Comparison of ENCODE assay signal across 7 cellular contexts in the genomic region with DNA sequence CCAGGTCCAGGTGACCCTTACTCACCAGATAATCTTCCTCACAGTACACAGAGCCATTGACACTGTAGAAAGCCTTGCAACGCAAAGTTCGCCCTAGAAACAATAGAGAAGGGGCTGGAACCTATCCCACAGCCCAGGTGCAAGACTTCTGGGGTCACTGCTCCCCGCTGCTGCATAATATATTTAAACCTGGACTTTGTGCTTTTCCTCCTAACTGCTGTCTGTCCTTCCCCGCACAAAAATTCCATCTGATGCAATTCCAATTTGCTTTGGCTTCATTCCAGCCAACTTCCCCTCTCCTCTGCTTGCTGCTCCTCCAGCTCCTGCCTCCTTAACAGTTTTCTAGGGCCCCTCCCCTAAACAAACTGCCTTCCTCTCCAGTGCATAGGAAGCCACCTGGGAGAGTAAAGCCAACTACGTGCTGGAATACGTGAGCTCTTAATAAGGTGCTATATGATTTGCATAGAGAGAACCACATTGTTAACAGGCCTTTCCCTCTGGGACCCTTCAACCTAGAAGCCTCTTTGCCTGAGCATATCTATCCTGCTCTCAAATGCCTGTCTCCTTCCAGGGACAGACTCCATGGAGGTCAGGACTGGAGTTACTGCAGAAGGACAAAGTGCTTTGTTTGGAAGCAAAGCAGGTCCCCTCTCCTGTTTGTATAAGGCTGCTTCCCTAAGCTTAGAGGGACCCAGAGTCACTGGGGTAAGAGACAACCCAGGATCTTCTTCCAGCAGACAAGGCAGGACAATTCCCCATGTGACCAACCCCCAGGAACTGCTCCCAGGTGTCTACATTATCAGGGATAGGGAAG. TPM values are rescaled to one million over a fixed set of nuclear protein-coding genes. Genes with fewer than 3 reads are reported as not detected.
A peak's percentile ranks its signal among the peaks of the same experiment; 100 is the strongest.
DNase-seq lines count a peak whose midpoint lies in the region; ATAC-seq, FAIRE-seq and TF ChIP-seq lines count a peak whose summit lies in the region.
"Had no signal": no experiment of that assay in that cellular context is flagged by ENCODE, and none has a peak within 500 bp of the region (broad histone marks: within the 10 kb centered on the region; RNA-seq: fewer than 3 reads in every experiment).

No MANE protein-coding gene starts in this region.

- H3K27ac ChIP-seq in GM12878 (ENCODE audit: control insufficient read depth, insufficient read depth): no peak overlapping the region
- H3K27ac ChIP-seq in neural cell (ENCODE audit: low read length): no peak overlapping the region

- WGBS in GM12878 (ENCODE audit: insufficient coverage, insufficient replicate concordance, low lambda C conversion rate, missing lambda C conversion rate): 51% methylated on average over 6 of the region's 6 CpGs

- H3K9me3 ChIP-seq in GM12878 (replicated peaks; ENCODE audit: control insufficient read depth, insufficient read depth, low read length): no peaks in the 10 kb centered on the region
- H3K9me3 ChIP-seq in neural cell (ENCODE audit: low read length): no peaks in the 10 kb centered on the region

- CTCF ChIA-PET in GM12878 (lab: Yijun Ruan, JAX): interaction anchor here (0.9 to 13.2 kb wide), 21 partner anchors 9 to 406 kb away, joined by 3 to 370 read pairs (median 6); a partner anchor contains a TSS

- DNase-seq in HS-27A (ENCODE audit: low read depth) (peak; percentile 85), GM12878 (ENCODE audit: low read depth, low spot score) (no peak), NOMO-1 treated with dmso at 0.1 percent for 144 hours (lab: John Stamatoyannopoulos, UW; ENCODE audit: unreplicated experiment) (no peak)
- DNase-seq: GOT3 had no signal

- SMC1A ChIA-PET in GM12878 (lab: Charles Lee; ENCODE audit: uncharacterized antibody, unreplicated experiment): interaction anchor here (0.6 to 4.2 kb wide), 15 partner anchors 8 to 407 kb away, joined by 3 to 34 read pairs (median 4); a partner anchor contains a TSS

- no peak overlapping the region for H3K4me2 ChIP-seq in GM12878 (ENCODE audit: control insufficient read depth, insufficient read depth)
- no peak overlapping the region for H3K4me2 ChIP-seq in neural cell (ENCODE audit: low read length)

- H3K27me3 ChIP-seq in GM12878 (replicated peaks in 1 of 2; ENCODE audit: control insufficient read depth in 2 of 2, insufficient read depth in 2 of 2, low read length in 1 of 2): peaks cover 1 to 12% of the 10 kb centered on the region in 2 experiments
- peaks cover 19% of the 10 kb centered on the region for H3K27me3 ChIP-seq in neural cell (ENCODE audit: insufficient read depth, low read depth, low read length)

- H3K4me3 ChIP-seq in GM12878 (no peak overlapping the region), neural cell (ENCODE audit: low read length) (no peak overlapping the region)

- H3F3A ChIP-seq in neural cell (ENCODE audit: insufficient read depth, low read length, poor library complexity, severe bottlenecking): no peaks in the 10 kb centered on the region

- H3K9ac ChIP-seq in GM12878 (ENCODE audit: control insufficient read depth, insufficient read depth, low read length) (no peak overlapping the region), neural cell (ENCODE audit: low read length) (no peak overlapping the region)

- POLR2A ChIA-PET in GM12878 (lab: Charles Lee): interaction anchor here (0.6 to 1.6 kb wide), 10 partner anchors 10 to 106 kb away, joined by 3 to 9 read pairs (median 6); a partner anchor contains a TSS

- intact Hi-C loops in GM12878 (cut with micrococcal nuclease; ENCODE audit: unreplicated experiment): no loop called here

- TF ChIP-seq CTCF in GM12878 (IDR thresholded peaks at IDR 0.05 in 2 of 3, conservative IDR thresholded peaks at IDR 0.05 in 1 of 3; ENCODE audit: control insufficient read depth in 2 of 3, extremely low read depth in 1 of 3, insufficient read depth in 1 of 3, low read depth in 3 of 3, low read length in 3 of 3) (no peak), neural cell (IDR thresholded peaks at IDR 0.05; ENCODE audit: poor library complexity, severe bottlenecking) (no peak)

- no peak for TF ChIP-seq POLR2A in GM12878 (IDR thresholded peaks at IDR 0.05; ENCODE audit: low read depth, low read length)

- FAIRE-seq in GM12878 (lab: Jason Lieb, UNC): no peak

- in situ Hi-C loops in GM12878 (cut with MboI): no loop called here

- RAD21 ChIA-PET in GM12878 (lab: Charles Lee; ENCODE audit: unreplicated experiment): interaction anchor here (0.7 to 8.8 kb wide), 11 partner anchors 9 to 154 kb away, joined by 3 to 110 read pairs (median 5); a partner anchor contains a TSS

- H3K4me1 ChIP-seq in GM12878 (ENCODE audit: control insufficient read depth, insufficient read depth, low read length): no peaks in the 10 kb centered on the region

- no TSS peak for BruUV-seq in GM12878 (replicated peaks; lab: Mats Ljungman, UMichigan)

- H4K20me1 ChIP-seq in GM12878 (ENCODE audit: control insufficient read depth, insufficient read depth) (no peaks in the 10 kb centered on the region), neural cell (ENCODE audit: insufficient read depth) (no peaks in the 10 kb centered on the region)

- H2AFZ ChIP-seq in GM12878 (ENCODE audit: control insufficient read depth, low read depth, low read length): no peak overlapping the region
- peak overlapping the region; percentile 9 for H2AFZ ChIP-seq in neural cell (ENCODE audit: low read depth, low read length)

- ATAC-seq in GM12878: peak; percentile 24; the same call in 1 of the 3 replicates
- no peak for ATAC-seq in HG03520 (IDR thresholded peaks at IDR 0.05; ENCODE audit: unreplicated experiment)
- ATAC-seq in HG02981 (IDR thresholded peaks at IDR 0.05; ENCODE audit: unreplicated experiment): no peak

- TF ChIP-seq EP300 in GM12878 (IDR thresholded peaks at IDR 0.05; ENCODE audit: borderline replicate concordance in 1 of 2, control insufficient read depth in 1 of 2, low read depth in 2 of 2, low read length in 2 of 2): 0 out of 4 replicates have a peak, but pooled peaks of 1 of the 2 experiments have one; percentile 15
- TF ChIP-seq EP300 in neural cell (conservative IDR thresholded peaks at IDR 0.05; ENCODE audit: poor library complexity, severe bottlenecking): no peak

- H3K9me2 ChIP-seq in neural cell (ENCODE audit: insufficient read depth, low read length): no peaks in the 10 kb centered on the region

- H3K36me3 ChIP-seq in GM12878 (ENCODE audit: control insufficient read depth in 2 of 2, insufficient read depth in 2 of 2, low read length in 1 of 2): no peaks in the 10 kb centered on the region
- no peaks in the 10 kb centered on the region for H3K36me3 ChIP-seq in neural cell (ENCODE audit: insufficient read depth, low read length)

- TF ChIP-seq RAD21 in GM12878 (IDR thresholded peaks at IDR 0.05; ENCODE audit: insufficient read depth, low read depth, low read length) (no peak), neural cell (conservative IDR thresholded peaks at IDR 0.05) (no peak)

- H3K79me2 ChIP-seq in GM12878 (ENCODE audit: control insufficient read depth, insufficient read depth, low read length) (no peaks in the 10 kb centered on the region), neural cell (replicated peaks; ENCODE audit: insufficient read depth, low read length) (peaks cover 25% of the 10 kb centered on the region)

RNA-seq across cellular contexts. Expression of a gene that starts 5.5 kb away (rescaled TPM):
- 4.7 and 5.9 TPM in 2 replicates for total RNA-seq in GM12878 (2013; cell fraction: nucleolus; rRNA removed)
- total RNA-seq in GM12878 (2014; rRNA removed): 0.49 and 0.51 TPM in 2 replicates
- 0.18 and 0.36 TPM in 2 replicates for total RNA-seq in GM12878 (2014; rRNA removed; fragmentation: Illumina TruSeq; extraction: Trizol)
- 0.43 and 0.90 TPM in 2 replicates for total RNA-seq in GM12878 (2021)
- polyA plus RNA-seq in GM12878 (2011; ENCODE audit: low read depth): 0.58 TPM
- polyA plus RNA-seq in GM12878 (2011; rRNA removed): 18.1 and 23.6 TPM in 2 replicates
- 13.6 and 22.2 TPM in 2 replicates for polyA plus RNA-seq in GM12878 (2011; cell fraction: cytosol; rRNA removed)
- polyA plus RNA-seq in GM12878 (2011; cell fraction: nucleus; rRNA removed): 9.8 and 20.8 TPM in 2 replicates
- polyA plus RNA-seq in GM12878 (2012): 0.80 and 0.89 TPM in 2 replicates
- polyA plus RNA-seq in GM12878 (2014; fragmentation: Illumina TruSeq; extraction: Trizol): 0.16 and 0.87 TPM in 2 replicates
- polyA plus RNA-seq in GM12878 (2014; fragmentation: Nextera tagmentation; extraction: Ambion mirVana): under 1 TPM; 0.03 to 0.04 TPM
- 0.32 and 0.90 TPM in 2 replicates for polyA plus RNA-seq in GM12878 (2014; rRNA removed)
- polyA plus RNA-seq in GM12878 (2016; fragmentation: Nextera tagmentation; extraction: Ambion mirVana): under 1 TPM in 1 of 2 experiments, not detected in 1; 0.15 TPM
- polyA minus RNA-seq in GM12878 (2011; rRNA and poly(A)+ RNA removed): 22.8 and 45.9 TPM in 2 replicates
- 6.5 and 7.0 TPM in 2 replicates for polyA minus RNA-seq in GM12878 (2011; cell fraction: cytosol; rRNA and poly(A)+ RNA removed)
- polyA minus RNA-seq in GM12878 (2011; cell fraction: nucleus; rRNA and poly(A)+ RNA removed): 6.2 and 8.2 TPM in 2 replicates
- polyA plus RNA-seq in neural cell: 0.52 and 1.9 TPM in 2 replicates
- 1.5 and 1.9 TPM in 2 replicates for polyA minus RNA-seq in neural cell

RNA-seq across cellular contexts. Expression of a gene that starts 19.9 kb away (rescaled TPM):
- total RNA-seq in GM12878 (2013; cell fraction: nucleolus; rRNA removed): 46.0 and 58.5 TPM in 2 replicates
- 71.8 and 84.5 TPM in 2 replicates for total RNA-seq in GM12878 (2014; rRNA removed)
- total RNA-seq in GM12878 (2014; rRNA removed; fragmentation: Illumina TruSeq; extraction: Trizol): 57.1 and 59.5 TPM in 2 replicates
- 58.8 and 60.4 TPM in 2 replicates for total RNA-seq in GM12878 (2021)
- 32.7 TPM for polyA plus RNA-seq in GM12878 (2011; ENCODE audit: low read depth)
- polyA plus RNA-seq in GM12878 (2011; rRNA removed): 77.0 and 98.3 TPM in 2 replicates
- 60.2 and 60.8 TPM in 2 replicates for polyA plus RNA-seq in GM12878 (2011; cell fraction: cytosol; rRNA removed)
- polyA plus RNA-seq in GM12878 (2011; cell fraction: nucleus; rRNA removed): 62.2 and 82.8 TPM in 2 replicates
- 41.9 and 54.9 TPM in 2 replicates for polyA plus RNA-seq in GM12878 (2012)
- 51.8 and 73.5 TPM in 2 replicates for polyA plus RNA-seq in GM12878 (2014; fragmentation: Illumina TruSeq; extraction: Trizol)
- 10 to 100 TPM; 14.9 to 33.0 TPM for polyA plus RNA-seq in GM12878 (2014; fragmentation: Nextera tagmentation; extraction: Ambion mirVana)
- 64.7 and 73.5 TPM in 2 replicates for polyA plus RNA-seq in GM12878 (2014; rRNA removed)
- 10 to 100 TPM; 49.4 to 58.2 TPM for polyA plus RNA-seq in GM12878 (2016; fragmentation: Nextera tagmentation; extraction: Ambion mirVana)
- polyA minus RNA-seq in GM12878 (2011; rRNA and poly(A)+ RNA removed): 60.3 and 76.5 TPM in 2 replicates
- polyA minus RNA-seq in GM12878 (2011; cell fraction: cytosol; rRNA and poly(A)+ RNA removed): 11.2 and 23.1 TPM in 2 replicates
- polyA minus RNA-seq in GM12878 (2011; cell fraction: nucleus; rRNA and poly(A)+ RNA removed): 26.0 and 33.6 TPM in 2 replicates
- polyA plus RNA-seq in neural cell: 3.2 and 12.1 TPM in 2 replicates
- 4.6 and 7.3 TPM in 2 replicates for polyA minus RNA-seq in neural cell

RNA-seq across cellular contexts. Expression of a gene that starts 33.1 kb away (rescaled TPM):
- total RNA-seq in GM12878 (2013; cell fraction: nucleolus; rRNA removed): 7.3 and 7.7 TPM in 2 replicates
- total RNA-seq in GM12878 (2014; rRNA removed) (11.5 and 12.2 TPM in 2 replicates), GM12878 (2014; rRNA removed; fragmentation: Illumina TruSeq; extraction: Trizol) (9.8 and 10.0 TPM in 2 replicates), GM12878 (2021) (8.5 and 11.1 TPM in 2 replicates)
- polyA plus RNA-seq in GM12878 (2011; ENCODE audit: low read depth): 2.8 TPM
- polyA plus RNA-seq in GM12878 (2011; rRNA removed) (11.7 and 13.7 TPM in 2 replicates), GM12878 (2014; fragmentation: Illumina TruSeq; extraction: Trizol) (10.4 and 13.9 TPM in 2 replicates), GM12878 (2014; fragmentation: Nextera tagmentation; extraction: Ambion mirVana) (1 to 10 TPM; 1.8 to 2.1 TPM), GM12878 (2014; rRNA removed) (10.5 and 12.9 TPM in 2 replicates), GM12878 (2016; fragmentation: Nextera tagmentation; extraction: Ambion mirVana) (1 to 10 TPM; 7.1 to 7.9 TPM), neural cell (4.7 and 7.1 TPM in 2 replicates)
- 17.2 and 18.7 TPM in 2 replicates for polyA plus RNA-seq in GM12878 (2011; cell fraction: cytosol; rRNA removed)
- polyA plus RNA-seq in GM12878 (2011; cell fraction: nucleus; rRNA removed): 18.2 and 20.7 TPM in 2 replicates
- polyA plus RNA-seq in GM12878 (2012): 4.7 and 7.5 TPM in 2 replicates
- polyA minus RNA-seq in GM12878 (2011; rRNA and poly(A)+ RNA removed): 28.1 and 36.9 TPM in 2 replicates
- 3.1 and 6.5 TPM in 2 replicates for polyA minus RNA-seq in GM12878 (2011; cell fraction: cytosol; rRNA and poly(A)+ RNA removed)
- 2.4 and 4.1 TPM in 2 replicates for polyA minus RNA-seq in GM12878 (2011; cell fraction: nucleus; rRNA and poly(A)+ RNA removed)
- 3.9 and 4.1 TPM in 2 replicates for polyA minus RNA-seq in neural cell

RNA-seq across cellular contexts. Expression of a gene that starts 47.7 kb away (rescaled TPM):
- 38.4 and 43.2 TPM in 2 replicates for total RNA-seq in GM12878 (2013; cell fraction: nucleolus; rRNA removed)
- total RNA-seq in GM12878 (2014; rRNA removed): 96.2 and 106 TPM in 2 replicates
- 103 and 113 TPM in 2 replicates for total RNA-seq in GM12878 (2014; rRNA removed; fragmentation: Illumina TruSeq; extraction: Trizol)
- total RNA-seq in GM12878 (2021): 105 and 115 TPM in 2 replicates
- 71.5 TPM for polyA plus RNA-seq in GM12878 (2011; ENCODE audit: low read depth)
- 175 and 221 TPM in 2 replicates for polyA plus RNA-seq in GM12878 (2011; rRNA removed)
- 284 and 348 TPM in 2 replicates for polyA plus RNA-seq in GM12878 (2011; cell fraction: cytosol; rRNA removed)
- polyA plus RNA-seq in GM12878 (2011; cell fraction: nucleus; rRNA removed): 231 and 240 TPM in 2 replicates
- polyA plus RNA-seq in GM12878 (2012): 53.0 and 76.1 TPM in 2 replicates
- 125 and 129 TPM in 2 replicates for polyA plus RNA-seq in GM12878 (2014; fragmentation: Illumina TruSeq; extraction: Trizol)
- polyA plus RNA-seq in GM12878 (2014; fragmentation: Nextera tagmentation; extraction: Ambion mirVana): 10 to 100 TPM; 54.3 to 71.6 TPM
- polyA plus RNA-seq in GM12878 (2014; rRNA removed): 106 and 118 TPM in 2 replicates
- polyA plus RNA-seq in GM12878 (2016; fragmentation: Nextera tagmentation; extraction: Ambion mirVana): 100 to 1,000 TPM; 175 to 195 TPM
- polyA minus RNA-seq in GM12878 (2011; rRNA and poly(A)+ RNA removed): 257 and 258 TPM in 2 replicates
- polyA minus RNA-seq in GM12878 (2011; cell fraction: cytosol; rRNA and poly(A)+ RNA removed): 104 and 113 TPM in 2 replicates
- polyA minus RNA-seq in GM12878 (2011; cell fraction: nucleus; rRNA and poly(A)+ RNA removed): 50.1 and 66.8 TPM in 2 replicates
- polyA plus RNA-seq in neural cell: 102 and 114 TPM in 2 replicates
- polyA minus RNA-seq in neural cell: 83.9 and 97.9 TPM in 2 replicates

RNA-seq across cellular contexts. Expression of a gene that starts 57.9 kb away (rescaled TPM):
- total RNA-seq in GM12878 (2013; cell fraction: nucleolus; rRNA removed): 19.2 and 22.2 TPM in 2 replicates
- 120 and 142 TPM in 2 replicates for total RNA-seq in GM12878 (2014; rRNA removed)
- 90.6 and 98.9 TPM in 2 replicates for total RNA-seq in GM12878 (2014; rRNA removed; fragmentation: Illumina TruSeq; extraction: Trizol)
- total RNA-seq in GM12878 (2021): 94.5 and 97.1 TPM in 2 replicates
- polyA plus RNA-seq in GM12878 (2011; ENCODE audit: low read depth): 48.1 TPM
- 107 and 146 TPM in 2 replicates for polyA plus RNA-seq in GM12878 (2011; rRNA removed)
- polyA plus RNA-seq in GM12878 (2011; cell fraction: cytosol; rRNA removed): 192 and 210 TPM in 2 replicates
- 69.1 and 69.9 TPM in 2 replicates for polyA plus RNA-seq in GM12878 (2011; cell fraction: nucleus; rRNA removed)
- polyA plus RNA-seq in GM12878 (2012): 63.4 and 74.5 TPM in 2 replicates
- 77.7 and 84.5 TPM in 2 replicates for polyA plus RNA-seq in GM12878 (2014; fragmentation: Illumina TruSeq; extraction: Trizol)
- polyA plus RNA-seq in GM12878 (2014; fragmentation: Nextera tagmentation; extraction: Ambion mirVana): 100 to 1,000 TPM; 686 to 802 TPM
- polyA plus RNA-seq in GM12878 (2014; rRNA removed): 113 and 125 TPM in 2 replicates
- 100 to 1,000 TPM; 180 to 205 TPM for polyA plus RNA-seq in GM12878 (2016; fragmentation: Nextera tagmentation; extraction: Ambion mirVana)
- 108 and 155 TPM in 2 replicates for polyA minus RNA-seq in GM12878 (2011; rRNA and poly(A)+ RNA removed)
- polyA minus RNA-seq in GM12878 (2011; cell fraction: cytosol; rRNA and poly(A)+ RNA removed): 31.9 and 46.2 TPM in 2 replicates
- polyA minus RNA-seq in GM12878 (2011; cell fraction: nucleus; rRNA and poly(A)+ RNA removed): 30.2 and 41.7 TPM in 2 replicates
- 147 and 168 TPM in 2 replicates for polyA plus RNA-seq in neural cell
- polyA minus RNA-seq in neural cell: 118 and 123 TPM in 2 replicates
